ENCODE assay signal across 10 cellular contexts in genomic region chr1:231512147-231512698, GRCh38. TPM values are rescaled to one million over a fixed set of nuclear protein-coding genes. Genes with fewer than 3 reads are reported as not detected.
DNase-seq lines count a peak whose midpoint lies in the region; ATAC-seq, FAIRE-seq and TF ChIP-seq lines count a peak whose summit lies in the region.
"Had no signal": no experiment of that assay in that cellular context is flagged by ENCODE, and none has a peak within 500 bp of the region (broad histone marks: within the 10 kb centered on the region; RNA-seq: fewer than 3 reads in every experiment).

No MANE protein-coding gene starts in this region.

- no peaks in the 10 kb centered on the region for H3K9me3 Mint-ChIP-seq in activated T-cell treated with anti-CD3 and anti-CD28 coated beads, Interleukin-2, amount 50 U/mL, for 4 hours
- no peaks in the 10 kb centered on the region for H3K9me3 Mint-ChIP-seq in stimulated activated effector memory CD8-positive, alpha-beta T cell treated with anti-CD3 and anti-CD28 coated beads, Interleukin-12 subunit alpha, Interleukin-12 subunit beta, amount 100 ng/mL, for 72 hours

- no peak for DNase-seq in activated T-cell treated with anti-CD3 and anti-CD28 coated beads, Interleukin-2, amount 50 U/mL, for 4 hours
- DNase-seq in activated T-cell treated with anti-CD3 and anti-CD28 coated beads for 4 hours (no peak), bronchial epithelial cell (ENCODE audit: low read depth) (peak; percentile 48), hypothalamus (lab: John Stamatoyannopoulos, UW) (no peak)
- no peak for DNase-seq in stimulated activated effector memory CD8-positive, alpha-beta T cell treated with anti-CD3 and anti-CD28 coated beads, Interleukin-12 subunit alpha, Interleukin-12 subunit beta, amount 100 ng/mL, for 72 hours (ENCODE audit: low spot score in 2 of 2)
- DNase-seq in stimulated activated naive CD4-positive, alpha-beta T cell treated with Interleukin-2 at 50 U/mL for 16 hours (lab: John Stamatoyannopoulos, UW), result no peak
- DNase-seq: effector memory CD4-positive, alpha-beta T cell; NCI-H1105 treated with DMSO at 0.1 percent for 48 hours had no signal

- no peaks in the 10 kb centered on the region for H3K27me3 ChIP-seq in bronchial epithelial cell (ENCODE audit: control insufficient read depth, insufficient read depth, low read length)

- H3K4me3 ChIP-seq in bronchial epithelial cell (ENCODE audit: low read depth, low read length), result no peak overlapping the region

- H3K27me3 Mint-ChIP-seq in activated T-cell treated with anti-CD3 and anti-CD28 coated beads, Interleukin-2, amount 50 U/mL, for 4 hours (ENCODE audit: low read depth), result peaks cover 5% of the 10 kb centered on the region

- peak; percentile 18 to 43 for ATAC-seq in activated T-cell treated with anti-CD3 and anti-CD28 coated beads, Interleukin-2, amount 50 U/mL, for 4 hours
- ATAC-seq in HG03565 (IDR thresholded peaks at IDR 0.05; ENCODE audit: unreplicated experiment) (peak; percentile 34), GM18909 (IDR thresholded peaks at IDR 0.05; ENCODE audit: poor library complexity, unreplicated experiment) (no peak)
- ATAC-seq in stimulated activated effector memory CD8-positive, alpha-beta T cell treated with anti-CD3 and anti-CD28 coated beads, Interleukin-12 subunit alpha, Interleukin-12 subunit beta, amount 100 ng/mL, for 72 hours, result peak; percentile 44

- FAIRE-seq in bronchial epithelial cell (lab: Jason Lieb, UNC), result peak; percentile 58

- H3K4me3 Mint-ChIP-seq in activated T-cell treated with anti-CD3 and anti-CD28 coated beads, Interleukin-2, amount 50 U/mL, for 4 hours, result no peak overlapping the region
- H3K4me3 Mint-ChIP-seq in stimulated activated effector memory CD8-positive, alpha-beta T cell treated with anti-CD3 and anti-CD28 coated beads, Interleukin-12 subunit alpha, Interleukin-12 subunit beta, amount 100 ng/mL, for 72 hours, result no peak overlapping the region

- H3K4me1 Mint-ChIP-seq in activated T-cell treated with anti-CD3 and anti-CD28 coated beads, Interleukin-2, amount 50 U/mL, for 4 hours (ENCODE audit: low read depth), result no peaks in the 10 kb centered on the region
- H3K4me1 Mint-ChIP-seq in stimulated activated effector memory CD8-positive, alpha-beta T cell treated with anti-CD3 and anti-CD28 coated beads, Interleukin-12 subunit alpha, Interleukin-12 subunit beta, amount 100 ng/mL, for 72 hours, result no peaks in the 10 kb centered on the region

- H3K27ac Mint-ChIP-seq in stimulated activated effector memory CD8-positive, alpha-beta T cell treated with anti-CD3 and anti-CD28 coated beads, Interleukin-12 subunit alpha, Interleukin-12 subunit beta, amount 100 ng/mL, for 72 hours, result no peak overlapping the region

- no peak for TF ChIP-seq CTCF in bronchial epithelial cell (IDR thresholded peaks at IDR 0.05; ENCODE audit: insufficient read depth, low read length, severe bottlenecking)

- no peaks in the 10 kb centered on the region for H3K36me3 Mint-ChIP-seq in activated T-cell treated with anti-CD3 and anti-CD28 coated beads, Interleukin-2, amount 50 U/mL, for 4 hours (ENCODE audit: insufficient read depth)
- no peaks in the 10 kb centered on the region for H3K36me3 Mint-ChIP-seq in stimulated activated effector memory CD8-positive, alpha-beta T cell treated with anti-CD3 and anti-CD28 coated beads, Interleukin-12 subunit alpha, Interleukin-12 subunit beta, amount 100 ng/mL, for 72 hours

- H3K36me3 ChIP-seq in bronchial epithelial cell (ENCODE audit: control insufficient read depth, insufficient read depth, low read length), result no peaks in the 10 kb centered on the region

RNA-seq across cellular contexts. Expression of gene TSNAX, which starts 16.2 kb away (rescaled TPM):
- total RNA-seq in activated T-cell treated with anti-CD3 and anti-CD28 coated beads, Interleukin-2, amount 50 U/mL, for 4 hours, result 10 to 100 TPM; 40.6 to 43.3 (median 43.1) TPM
- 27.1 and 30.3 TPM in 2 replicates for total RNA-seq in bronchial epithelial cell
